ENCODE assay signal across 8 cellular contexts in genomic region chr16:54930034-54930938, GRCh38. TPM values are rescaled to one million over a fixed set of nuclear protein-coding genes. Genes with fewer than 3 reads are reported as not detected.
A peak's percentile ranks its signal among the peaks of the same experiment; 100 is the strongest.
DNase-seq lines count a peak whose midpoint lies in the region; ATAC-seq and TF ChIP-seq lines count a peak whose summit lies in the region.

Gene IRX5 (plus strand): TSS chr16:54930865. CDS start chr16:54931199, 334 bp downstream.

- H4K20me1 ChIP-seq in neural cell (ENCODE audit: insufficient read depth), result no peaks in the 10 kb centered on the region

- H3K9me2 ChIP-seq in neural cell (ENCODE audit: insufficient read depth, low read length), result no peaks in the 10 kb centered on the region

- no peaks in the 10 kb centered on the region for H3K79me2 ChIP-seq in neural cell (replicated peaks; ENCODE audit: insufficient read depth, low read length)

- DNase-seq in DMS153 treated with DMSO at 0.1 percent for 48 hours (lab: John Stamatoyannopoulos, UW; ENCODE audit: unreplicated experiment), result peak; percentile 85
- peak; percentile 92 for DNase-seq in HT1080 (ENCODE audit: low read depth)
- DNase-seq in NCI-H82 (lab: John Stamatoyannopoulos, UW), result peak; percentile 53
- DNase-seq in activated T-cell treated with anti-CD3 and anti-CD28 coated beads, Interleukin-2, amount 50 U/mL, for 72 hours, result peak; percentile 41 to 65
- DNase-seq in foreskin keratinocyte, result peak; percentile 91 to 93
- peak; percentile 79 to 84 for DNase-seq in uterus

- H3K27ac ChIP-seq in foreskin keratinocyte, result peak within 1 kb of the TSS; percentile 75
- no peak within 1 kb of the TSS for H3K27ac ChIP-seq in neural cell (ENCODE audit: low read length)
- peak within 1 kb of the TSS; percentile 54 to 78 for H3K27ac ChIP-seq in uterus

- TF ChIP-seq RAD21 in neural cell (conservative IDR thresholded peaks at IDR 0.05), result no peak

- intact Hi-C loops in uterus (cut with DNase I; ENCODE audit: low total_unique reads), result no loop called here

- H3K36me3 Mint-ChIP-seq in activated T-cell treated with anti-CD3 and anti-CD28 coated beads, Interleukin-2, amount 50 U/mL, for 72 hours (ENCODE audit: insufficient read depth in 2 of 2), result peaks cover 13 to 16% of the 10 kb centered on the region in 2 donors

- no peak for TF ChIP-seq EP300 in neural cell (conservative IDR thresholded peaks at IDR 0.05; ENCODE audit: poor library complexity, severe bottlenecking)

- no peak within 1 kb of the TSS for H3K9ac ChIP-seq in neural cell (ENCODE audit: low read length)

- TF ChIP-seq CTCF in foreskin keratinocyte (conservative IDR thresholded peaks at IDR 0.05) (peak; percentile 22), neural cell (IDR thresholded peaks at IDR 0.05; ENCODE audit: poor library complexity, severe bottlenecking) (no peak), uterus (IDR thresholded peaks at IDR 0.05) (peak in 1 of 4 experiments; percentile 41)

- H3K36me3 ChIP-seq in neural cell (ENCODE audit: insufficient read depth, low read length), result no peaks in the 10 kb centered on the region
- H3K36me3 ChIP-seq in uterus, result no peaks in the 10 kb centered on the region

- H3K9me3 ChIP-seq in neural cell (ENCODE audit: low read length), result no peaks in the 10 kb centered on the region
- H3K9me3 ChIP-seq in uterus, result no peaks in the 10 kb centered on the region

- no peak within 1 kb of the TSS for H2AFZ ChIP-seq in neural cell (ENCODE audit: low read depth, low read length)

- peak in 1 of 2 donors; percentile 10 for TF ChIP-seq POLR2A in uterus (IDR thresholded peaks at IDR 0.05)

- peaks cover 45% of the 10 kb centered on the region for H3K4me1 Mint-ChIP-seq in activated T-cell treated with anti-CD3 and anti-CD28 coated beads, Interleukin-2, amount 50 U/mL, for 72 hours (ENCODE audit: low read depth)

- H3K4me1 ChIP-seq in foreskin keratinocyte (peaks cover 25% of the 10 kb centered on the region), uterus (no peaks in the 10 kb centered on the region)

- peak in 1 of 2 donors; percentile 9 for ATAC-seq in activated T-cell treated with anti-CD3 and anti-CD28 coated beads, Interleukin-2, amount 50 U/mL, for 72 hours (replicated peaks in 1 of 2)
- peak; percentile 67 for ATAC-seq in foreskin keratinocyte
- no peak for ATAC-seq in HG03354 (IDR thresholded peaks at IDR 0.05; ENCODE audit: poor library complexity, severe bottlenecking, unreplicated experiment)

- H3K27me3 ChIP-seq in foreskin keratinocyte, result no peaks in the 10 kb centered on the region
- peaks cover 89% of the 10 kb centered on the region for H3K27me3 ChIP-seq in neural cell (ENCODE audit: insufficient read depth, low read depth, low read length)
- peaks cover 14 to 63% of the 10 kb centered on the region in 2 donors for H3K27me3 ChIP-seq in uterus

- H3K4me3 ChIP-seq in neural cell (ENCODE audit: low read length) (peak within 1 kb of the TSS; percentile 60), uterus (peak within 1 kb of the TSS; percentile 37 to 70)

- H3K27me3 Mint-ChIP-seq in activated T-cell treated with anti-CD3 and anti-CD28 coated beads, Interleukin-2, amount 50 U/mL, for 72 hours (ENCODE audit: low read depth), result peaks cover 75% of the 10 kb centered on the region

- peaks cover 0 to 2% of the 10 kb centered on the region in 2 donors for H3K9me3 Mint-ChIP-seq in activated T-cell treated with anti-CD3 and anti-CD28 coated beads, Interleukin-2, amount 50 U/mL, for 72 hours

- H3K4me3 Mint-ChIP-seq in activated T-cell treated with anti-CD3 and anti-CD28 coated beads, Interleukin-2, amount 50 U/mL, for 72 hours, result peak within 1 kb of the TSS; percentile 90 to 91

- no peak within 1 kb of the TSS for H3K4me2 ChIP-seq in neural cell (ENCODE audit: low read length)

- H3K27ac Mint-ChIP-seq in activated T-cell treated with anti-CD3 and anti-CD28 coated beads, Interleukin-2, amount 50 U/mL, for 72 hours, result peak within 1 kb of the TSS; percentile 60

- H3F3A ChIP-seq in neural cell (ENCODE audit: insufficient read depth, low read length, poor library complexity, severe bottlenecking), result no peaks in the 10 kb centered on the region

TF ChIP-seq in neural cell, 6 proteins besides CTCF, POLR2A, EP300 and RAD21:
- TF ChIP-seq MXI1 (conservative IDR thresholded peaks at IDR 0.05; ENCODE audit: poor library complexity, severe bottlenecking) (no peak), EZH2 (IDR thresholded peaks at IDR 0.05; ENCODE audit: borderline replicate concordance, insufficient read depth, low read length, poor library complexity, severe bottlenecking) (peak; percentile 43)
TF ChIP-seq in neural cell: peak in this region for 1.

RNA-seq across cellular contexts. Expression of gene IRX5, which starts in this region (rescaled TPM):
- total RNA-seq in HT1080 (2014; rRNA removed; shearing (Covaris generic)), result 0.13 and 0.85 TPM in 2 replicates
- polyA plus RNA-seq in HT1080 (2015; cell fraction: cytosol; rRNA removed), result 0.66 and 1.1 TPM in 2 replicates
- 1.6 and 2.0 TPM in 2 replicates for polyA plus RNA-seq in HT1080 (2015; cell fraction: nucleus; rRNA removed)
- total RNA-seq in activated T-cell treated with anti-CD3 and anti-CD28 coated beads, Interleukin-2, amount 50 U/mL, for 72 hours, result 1 to 10 TPM in 1 of 2 donors, under 1 TPM in 1; 0.74 to 1.4 TPM
- total RNA-seq in foreskin keratinocyte (4.5 and 4.8 TPM in 2 replicates), uterus (under 1 TPM in 2 of 4 donors, not detected in 2; 0.49 to 0.62 TPM)
- polyA plus RNA-seq in foreskin keratinocyte (3.0 and 3.6 TPM in 2 replicates), neural cell (0.14 and 0.26 TPM in 2 replicates)
- polyA minus RNA-seq in neural cell, result not detected in 2 replicates

Comparison
In these comparisons a context has a peak if more than half of its experiments do, and no peak if none do; other contexts are left out.
1. Peak in DNase-seq, H3K4me3 ChIP-seq and H3K27ac ChIP-seq in uterus; RNA of the gene not detected or under 1 TPM.